ENCODE assay signal across 14 cellular contexts in the genomic region with DNA sequence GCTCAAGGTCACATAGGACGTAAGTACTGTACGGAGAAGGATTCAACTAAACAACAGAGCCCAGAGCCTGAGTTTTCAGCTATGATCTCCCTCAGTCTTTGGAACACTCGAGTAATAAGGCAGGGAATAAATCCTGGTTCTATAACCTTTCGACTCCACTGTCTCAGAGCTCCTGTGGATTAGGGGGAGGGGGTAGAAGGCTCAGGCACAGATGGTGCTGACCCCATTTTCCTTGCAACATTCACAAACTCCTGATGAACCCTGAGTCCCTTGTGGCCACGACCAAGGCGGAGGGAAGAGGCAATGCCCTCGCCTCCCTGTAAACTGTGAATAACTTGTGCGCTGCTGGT. TPM values are rescaled to one million over a fixed set of nuclear protein-coding genes. Genes with fewer than 3 reads are reported as not detected.
A peak's percentile ranks its signal among the peaks of the same experiment; 100 is the strongest.
DNase-seq lines count a peak whose midpoint lies in the region; ATAC-seq and TF ChIP-seq lines count a peak whose summit lies in the region.
"Had no signal": no experiment of that assay in that cellular context is flagged by ENCODE, and none has a peak within 500 bp of the region (broad histone marks: within the 10 kb centered on the region; RNA-seq: fewer than 3 reads in every experiment).

No MANE protein-coding gene starts in this region.

- intact Hi-C loops in dorsolateral prefrontal cortex (cut with DNase I): no loop called here

- peaks cover 0 to 9% (median 3%) of the 10 kb centered on the region in 9 donors for H3K9me3 Mint-ChIP-seq in naive thymus-derived CD8-positive, alpha-beta T cell
- H3K9me3 Mint-ChIP-seq: central memory CD8-positive, alpha-beta T cell had no signal

- peak overlapping the region in 6 of 10 donors; percentile 18 to 70 (median 63) for H3K4me3 Mint-ChIP-seq in naive thymus-derived CD8-positive, alpha-beta T cell

- H3K27ac ChIP-seq in DND-41 (ENCODE audit: low read length): no peak overlapping the region
- H3K27ac ChIP-seq in HUES48 (ENCODE audit: low read depth, low read length): no peak overlapping the region
- H3K27ac ChIP-seq in dorsolateral prefrontal cortex: peak overlapping the region in 39 of 59 donors; percentile 12 to 87 (median 64)
- no peak overlapping the region for H3K27ac ChIP-seq in upper lobe of left lung
- H3K27ac ChIP-seq: C4-2B, gastrocnemius medialis had no signal

- H4K20me1 ChIP-seq in DND-41 (ENCODE audit: insufficient read depth, low read length): no peaks in the 10 kb centered on the region

- H3K9ac ChIP-seq in DND-41 (ENCODE audit: low read depth, low read length): no peak overlapping the region
- H3K9ac ChIP-seq in HUES48 (ENCODE audit: low read depth, low read length): no peak overlapping the region

- H3K9me3 ChIP-seq in DND-41 (ENCODE audit: insufficient read depth, low read length, severe bottlenecking): no peaks in the 10 kb centered on the region
- H3K9me3 ChIP-seq in HUES48 (ENCODE audit: control insufficient read depth, insufficient read depth, low read length): no peaks in the 10 kb centered on the region
- no peaks in the 10 kb centered on the region for H3K9me3 ChIP-seq in upper lobe of left lung
- H3K9me3 ChIP-seq: gastrocnemius medialis had no signal

- no peak overlapping the region for H3K4me2 ChIP-seq in DND-41 (ENCODE audit: insufficient read depth, low read length)

- POLR2A ChIA-PET in naive thymus-derived CD8-positive, alpha-beta T cell (lab: Charles Lee): no interaction called here

- H3K4me1 ChIP-seq in DND-41 (ENCODE audit: insufficient read depth, low read length) (peaks cover 5% of the 10 kb centered on the region), HUES48 (ENCODE audit: control insufficient read depth, insufficient read depth, low read length) (no peaks in the 10 kb centered on the region), upper lobe of left lung (peaks cover 24 to 42% (median 32%) of the 10 kb centered on the region in 4 donors)

- ATAC-seq in DND-41 (ENCODE audit: insufficient read depth, low read depth) (0 out of 3 replicates have a peak, but pooled peaks have one; percentile 29), left lobe of liver (no peak), GM18505 (IDR thresholded peaks at IDR 0.05; ENCODE audit: unreplicated experiment) (no peak), upper lobe of left lung (ENCODE audit: low FRiP score in 2 of 2) (no peak)
- ATAC-seq in naive thymus-derived CD8-positive, alpha-beta T cell: no peak
- ATAC-seq: gastrocnemius medialis had no signal

- no peak overlapping the region for H3K27ac Mint-ChIP-seq in naive thymus-derived CD8-positive, alpha-beta T cell

- WGBS in upper lobe of left lung, 2 donors: 62 to 65% methylated on average over 5 to 8 of the region's 8 CpGs

- no peak overlapping the region for H3K4me3 ChIP-seq in DND-41 (ENCODE audit: low read depth in 1 of 2, low read length in 2 of 2)
- H3K4me3 ChIP-seq in HUES48 (ENCODE audit: low read depth, low read length): peak overlapping the region; percentile 78
- H3K4me3 ChIP-seq in dorsolateral prefrontal cortex: peak overlapping the region in 24 of 59 donors; percentile 4 to 39 (median 24)
- H3K4me3 ChIP-seq in upper lobe of left lung: no peak overlapping the region
- H3K4me3 ChIP-seq: gastrocnemius medialis had no signal

- H3K27me3 ChIP-seq in DND-41 (ENCODE audit: insufficient read depth, low read length, poor library complexity): no peaks in the 10 kb centered on the region
- no peaks in the 10 kb centered on the region for H3K27me3 ChIP-seq in HUES48 (ENCODE audit: control insufficient read depth, insufficient read depth, low read length)
- no peaks in the 10 kb centered on the region for H3K27me3 ChIP-seq in dorsolateral prefrontal cortex
- no peaks in the 10 kb centered on the region for H3K27me3 ChIP-seq in upper lobe of left lung

- no peak for TF ChIP-seq POLR2A in GM18505 (IDR thresholded peaks at IDR 0.05; ENCODE audit: borderline replicate concordance, extremely low read depth, insufficient read depth, insufficient read length)
- no peak for TF ChIP-seq POLR2A in upper lobe of left lung (IDR thresholded peaks at IDR 0.05)

- H2AFZ ChIP-seq in DND-41 (ENCODE audit: low read depth, low read length): no peak overlapping the region

- no peaks in the 10 kb centered on the region for H3K79me2 ChIP-seq in DND-41 (ENCODE audit: insufficient read depth, low read length)

- peaks cover 0 to 6% (median 2%) of the 10 kb centered on the region in 3 donors for H3K36me3 Mint-ChIP-seq in naive thymus-derived CD8-positive, alpha-beta T cell

- peaks cover 6 to 21% (median 8%) of the 10 kb centered on the region in 4 donors for H3K4me1 Mint-ChIP-seq in naive thymus-derived CD8-positive, alpha-beta T cell

- DNase-seq in DND-41 (no peak), dorsolateral prefrontal cortex (no peak), left lobe of liver (ENCODE audit: low spot score) (no peak), upper lobe of left lung (no peak)
- no peak for DNase-seq in naive thymus-derived CD8-positive, alpha-beta T cell
- DNase-seq: DMS79, gastrocnemius medialis, NCI-H1694 had no signal

- no peak for TF ChIP-seq EP300 in upper lobe of left lung (IDR thresholded peaks at IDR 0.05)

- TF ChIP-seq CTCF in DND-41 (IDR thresholded peaks at IDR 0.05; ENCODE audit: borderline replicate concordance, extremely low read depth, low read length, poor library complexity, severe bottlenecking): no peak
- no peak for TF ChIP-seq CTCF in dorsolateral prefrontal cortex (IDR thresholded peaks at IDR 0.05 in 54 of 56, conservative IDR thresholded peaks at IDR 0.05 in 2 of 56; ENCODE audit: low read depth in 1 of 56, partially characterized antibody in 56 of 56)
- TF ChIP-seq CTCF in upper lobe of left lung (IDR thresholded peaks at IDR 0.05): no peak

- peaks cover 15 to 50% (median 35%) of the 10 kb centered on the region in 5 donors for H3K27me3 Mint-ChIP-seq in naive thymus-derived CD8-positive, alpha-beta T cell

- H3K36me3 ChIP-seq in DND-41 (ENCODE audit: insufficient read depth, low read length): no peaks in the 10 kb centered on the region
- H3K36me3 ChIP-seq in HUES48 (ENCODE audit: control insufficient read depth, insufficient read depth, low read length): no peaks in the 10 kb centered on the region
- H3K36me3 ChIP-seq in upper lobe of left lung: peaks cover 0 to 27% (median 0%) of the 10 kb centered on the region in 4 donors
- H3K36me3 ChIP-seq: gastrocnemius medialis had no signal

RNA-seq across cellular contexts. Expression of a gene that starts 21.3 kb away (rescaled TPM):
- total RNA-seq in dorsolateral prefrontal cortex (10 to 100 TPM; 41.1 to 95.4 (median 71.8) TPM), left lobe of liver (2.0 TPM), upper lobe of left lung (10 to 100 TPM in 4 of 6 donors, 1 to 10 TPM in 2; 4.7 to 19.0 (median 13.9) TPM)
- not detected for total RNA-seq in naive thymus-derived CD8-positive, alpha-beta T cell
- polyA plus RNA-seq in naive thymus-derived CD8-positive, alpha-beta T cell: not detected

RNA-seq across cellular contexts. Expression of a gene that starts 37.7 kb away (rescaled TPM):
- total RNA-seq in dorsolateral prefrontal cortex: 1 to 10 TPM in 1 of 120 experiments, under 1 TPM in 15, not detected in 104; 0.28 to 1.7 (median 0.49) TPM
- not detected for total RNA-seq in naive thymus-derived CD8-positive, alpha-beta T cell
- polyA plus RNA-seq in naive thymus-derived CD8-positive, alpha-beta T cell: not detected
- total RNA-seq in left lobe of liver: not detected
- total RNA-seq in upper lobe of left lung: not detected
- total RNA-seq: gastrocnemius medialis; mucosa of gallbladder; T-helper 2 cell treated with Interferon-gamma antibody and Interleukin-4, amounts not matched to agents 100 ng/mL and 5 ng/mL, for 36 hours had no signal

RNA-seq across cellular contexts. Expression of a gene that starts 43.0 kb away (rescaled TPM):
- 10 to 100 TPM; 19.7 to 65.4 (median 34.3) TPM for total RNA-seq in dorsolateral prefrontal cortex
- 10 to 100 TPM; 32.5 to 38.9 TPM for total RNA-seq in naive thymus-derived CD8-positive, alpha-beta T cell
- 10 to 100 TPM in 1 of 3 donors, 1 to 10 TPM in 2; 7.9 to 12.1 (median 8.6) TPM for polyA plus RNA-seq in naive thymus-derived CD8-positive, alpha-beta T cell
- 11.1 TPM for total RNA-seq in left lobe of liver
- total RNA-seq in upper lobe of left lung: 10 to 100 TPM in 5 of 6 donors, 1 to 10 TPM in 1; 5.9 to 28.3 (median 20.3) TPM

RNA-seq across cellular contexts. Expression of a gene that starts 49.9 kb away (rescaled TPM):
- total RNA-seq in dorsolateral prefrontal cortex (10 to 100 TPM; 17.2 to 46.3 (median 34.0) TPM), left lobe of liver (5.0 TPM), upper lobe of left lung (10 to 100 TPM in 2 of 6 donors, 1 to 10 TPM in 4; 2.3 to 13.6 (median 9.2) TPM)
- total RNA-seq in naive thymus-derived CD8-positive, alpha-beta T cell: 10 to 100 TPM; 10.5 to 10.9 TPM
- under 1 TPM in 1 of 3 donors, not detected in 2; 0.23 TPM for polyA plus RNA-seq in naive thymus-derived CD8-positive, alpha-beta T cell

Comparison
In these comparisons a context has a peak if more than half of its experiments do, and no peak if none do; other contexts are left out.
1. H3K27ac ChIP-seq: peak in dorsolateral prefrontal cortex (39 of 59); none in DND-41 (single experiment), HUES48 (single experiment) and upper lobe of left lung (0 of 4).